Comparison of ENCODE assay signal across 16 cellular contexts in genomic region chr16:30655815-30656347, GRCh38. TPM values are rescaled to one million over a fixed set of nuclear protein-coding genes. Genes with fewer than 3 reads are reported as not detected.
DNase-seq lines count a peak whose midpoint lies in the region; ATAC-seq and TF ChIP-seq lines count a peak whose summit lies in the region.
"Had no signal": no experiment of that assay in that cellular context is flagged by ENCODE, and none has a peak within 500 bp of the region (broad histone marks: within the 10 kb centered on the region; RNA-seq: fewer than 3 reads in every experiment).

No MANE protein-coding gene starts in this region.

- intact Hi-C loops in activated CD8-positive, alpha-beta T cell treated with anti-CD3 and anti-CD28 coated beads for 36 hours (cut with micrococcal nuclease) = loop anchor here (10.0 kb wide), 1 partner anchor 239 kb away; the partner anchor contains the start of genes BCL7C and CTF1

- no peak for ATAC-seq in activated CD8-positive, alpha-beta T cell treated with anti-CD3 and anti-CD28 coated beads for 36 hours

- DNase-seq in HFFc6 (no peak), neural crest cell (ENCODE audit: low read depth, low spot score) (no peak), NCI-H510A (lab: John Stamatoyannopoulos, UW) (no peak), mesenteric fat pad (ENCODE audit: low spot score) (no peak)
- no peak for DNase-seq in activated CD8-positive, alpha-beta T cell treated with anti-CD3 and anti-CD28 coated beads for 36 hours
- DNase-seq: activated CD4-positive, alpha-beta T cell treated with anti-CD3 and anti-CD28 coated beads for 48 hours; brain microvascular endothelial cell; hippocampal formation; NCI-H1048; NCI-H2171 treated with DMSO at 0.1 percent for 48 hours; Right ventricle myocardium superior; stimulated activated CD4-positive, alpha-beta T cell treated with anti-CD3 and anti-CD28 coated beads, Interleukin-1b, Interleukin-23, amount 100 ng/mL, for 48 hours; stimulated activated CD8-positive, alpha-beta memory T cell treated with anti-CD3 and anti-CD28 coated beads, Interleukin-4, amount 100 ng/mL, for 48 hours; transverse colon had no signal

- peak; percentile 28; the same call in 1 of the 2 replicates for TF ChIP-seq CTCF in HFFc6 (IDR thresholded peaks at IDR 0.05)
- no peak for TF ChIP-seq CTCF in activated CD8-positive, alpha-beta T cell treated with anti-CD3 and anti-CD28 coated beads for 36 hours (IDR thresholded peaks at IDR 0.05)
- no peak for TF ChIP-seq CTCF in neural crest cell (conservative IDR thresholded peaks at IDR 0.05)

- CTCF ChIA-PET in activated CD8-positive, alpha-beta T cell treated with anti-CD3 and anti-CD28 coated beads for 36 hours (lab: Charles Lee) = interaction anchor here (0.8 to 3.7 kb wide), 2 partner anchors 17 to 41 kb away, joined by 3 to 13 read pairs; no protein-coding TSS in a partner anchor

- H3K27ac Mint-ChIP-seq in HFFc6 = peak overlapping the region; percentile 96
- peak overlapping the region; percentile 92 for H3K27ac Mint-ChIP-seq in activated CD8-positive, alpha-beta T cell treated with anti-CD3 and anti-CD28 coated beads for 36 hours
- H3K27ac Mint-ChIP-seq in neural crest cell (ENCODE audit: unreplicated experiment) = no peak overlapping the region

- H3K4me1 Mint-ChIP-seq in HFFc6 (ENCODE audit: low read depth) (peaks cover 39% of the 10 kb centered on the region), neural crest cell (peaks cover 37% of the 10 kb centered on the region)
- peaks cover 35% of the 10 kb centered on the region for H3K4me1 Mint-ChIP-seq in activated CD8-positive, alpha-beta T cell treated with anti-CD3 and anti-CD28 coated beads for 36 hours (ENCODE audit: low read depth)

- H3K36me3 Mint-ChIP-seq in HFFc6 (ENCODE audit: low read depth) = peaks cover 18% of the 10 kb centered on the region
- peaks cover 48% of the 10 kb centered on the region for H3K36me3 Mint-ChIP-seq in activated CD8-positive, alpha-beta T cell treated with anti-CD3 and anti-CD28 coated beads for 36 hours (ENCODE audit: low read depth)
- no peaks in the 10 kb centered on the region for H3K36me3 Mint-ChIP-seq in neural crest cell (ENCODE audit: low read depth)

- POLR2A ChIA-PET in activated CD8-positive, alpha-beta T cell treated with anti-CD3 and anti-CD28 coated beads for 36 hours (lab: Charles Lee) = interaction anchor here (0.6 to 1.2 kb wide), 2 partner anchors 84 to 539 kb away, joined by 3 to 4 read pairs; partner anchors contain the start of gene ZNF688

- H3K27me3 Mint-ChIP-seq in HFFc6 (ENCODE audit: insufficient read depth) (peaks cover 2% of the 10 kb centered on the region; the same call in 1 of the 2 replicates), neural crest cell (ENCODE audit: low read depth) (peaks cover 3% of the 10 kb centered on the region)
- H3K27me3 Mint-ChIP-seq in activated CD8-positive, alpha-beta T cell treated with anti-CD3 and anti-CD28 coated beads for 36 hours = no peaks in the 10 kb centered on the region

- no peak overlapping the region for H3K4me3 Mint-ChIP-seq in HFFc6
- no peak overlapping the region for H3K4me3 Mint-ChIP-seq in activated CD8-positive, alpha-beta T cell treated with anti-CD3 and anti-CD28 coated beads for 36 hours
- peak overlapping the region; percentile 86 for H3K4me3 Mint-ChIP-seq in neural crest cell
- H3K4me3 Mint-ChIP-seq: T-helper 2 cell treated with Interferon-gamma antibody and Interleukin-4, amounts not matched to agents 5 μg/mL and 100 μg/mL, for 36 hours had no signal

- no peaks in the 10 kb centered on the region for H3K9me3 Mint-ChIP-seq in HFFc6
- H3K9me3 Mint-ChIP-seq in activated CD8-positive, alpha-beta T cell treated with anti-CD3 and anti-CD28 coated beads for 36 hours = no peaks in the 10 kb centered on the region
- no peaks in the 10 kb centered on the region for H3K9me3 Mint-ChIP-seq in neural crest cell
- H3K9me3 Mint-ChIP-seq: activated T-helper 2 cell treated with anti-CD3 and anti-CD28 coated beads, Interferon-gamma antibody, Interleukin-2, Interleukin-4, amounts not matched to agents 10 μg/mL and 5 μg/mL and 100 μg/mL, durations not matched to agents 14 hours and 24 hours and 36 hours; T-helper 2 cell treated with Interferon-gamma antibody and Interleukin-4, amounts not matched to agents 5 μg/mL and 100 μg/mL, for 36 hours had no signal

RNA-seq across cellular contexts. Expression of gene FBRS, which starts 2.4 kb away (rescaled TPM):
- total RNA-seq in HFFc6 (2021; fragmentation: NEBNext Ultra II Directional; extraction: Animal tissue kit (Norgen Biotek cat#: 25700)) = 10 to 100 TPM; 54.1 to 72.1 (median 64.5) TPM
- total RNA-seq in activated CD8-positive, alpha-beta T cell treated with anti-CD3 and anti-CD28 coated beads for 36 hours = 10 to 100 TPM; 80.3 to 85.8 TPM
- 63.6 and 67.1 TPM in 2 replicates for total RNA-seq in neural crest cell
- total RNA-seq in mesenteric fat pad = 46.2 TPM

RNA-seq across cellular contexts. Expression of gene PRR14, which starts 5.1 kb away (rescaled TPM):
- total RNA-seq in HFFc6 (2021; fragmentation: NEBNext Ultra II Directional; extraction: Animal tissue kit (Norgen Biotek cat#: 25700)) = 10 to 100 TPM; 26.8 to 34.6 (median 29.8) TPM
- total RNA-seq in activated CD8-positive, alpha-beta T cell treated with anti-CD3 and anti-CD28 coated beads for 36 hours = 10 to 100 TPM; 74.0 to 76.6 TPM
- total RNA-seq in neural crest cell (62.8 and 67.0 TPM in 2 replicates), mesenteric fat pad (36.9 TPM)

RNA-seq across cellular contexts. Expression of gene SRCAP, which starts 43.1 kb away (rescaled TPM):
- total RNA-seq in HFFc6 (2021; fragmentation: NEBNext Ultra II Directional; extraction: Animal tissue kit (Norgen Biotek cat#: 25700)) = 10 to 100 TPM; 43.4 to 48.1 (median 45.9) TPM
- 10 to 100 TPM; 57.2 to 64.7 TPM for total RNA-seq in activated CD8-positive, alpha-beta T cell treated with anti-CD3 and anti-CD28 coated beads for 36 hours
- total RNA-seq in neural crest cell (94.5 and 100.0 TPM in 2 replicates), mesenteric fat pad (59.7 TPM)

RNA-seq across cellular contexts. Expression of gene ZNF689, which starts 45.7 kb away (rescaled TPM):
- total RNA-seq in HFFc6 (2021; fragmentation: NEBNext Ultra II Directional; extraction: Animal tissue kit (Norgen Biotek cat#: 25700)) = 1 to 10 TPM; 6.9 to 8.7 (median 7.5) TPM
- total RNA-seq in activated CD8-positive, alpha-beta T cell treated with anti-CD3 and anti-CD28 coated beads for 36 hours = 10 to 100 TPM in 1 of 2 experiments, 1 to 10 TPM in 1; 9.8 to 11.3 TPM
- 23.0 and 23.2 TPM in 2 replicates for total RNA-seq in neural crest cell
- 5.9 TPM for total RNA-seq in mesenteric fat pad
